2 cellular contexts compared by ENCODE assay signal in the genomic region with DNA sequence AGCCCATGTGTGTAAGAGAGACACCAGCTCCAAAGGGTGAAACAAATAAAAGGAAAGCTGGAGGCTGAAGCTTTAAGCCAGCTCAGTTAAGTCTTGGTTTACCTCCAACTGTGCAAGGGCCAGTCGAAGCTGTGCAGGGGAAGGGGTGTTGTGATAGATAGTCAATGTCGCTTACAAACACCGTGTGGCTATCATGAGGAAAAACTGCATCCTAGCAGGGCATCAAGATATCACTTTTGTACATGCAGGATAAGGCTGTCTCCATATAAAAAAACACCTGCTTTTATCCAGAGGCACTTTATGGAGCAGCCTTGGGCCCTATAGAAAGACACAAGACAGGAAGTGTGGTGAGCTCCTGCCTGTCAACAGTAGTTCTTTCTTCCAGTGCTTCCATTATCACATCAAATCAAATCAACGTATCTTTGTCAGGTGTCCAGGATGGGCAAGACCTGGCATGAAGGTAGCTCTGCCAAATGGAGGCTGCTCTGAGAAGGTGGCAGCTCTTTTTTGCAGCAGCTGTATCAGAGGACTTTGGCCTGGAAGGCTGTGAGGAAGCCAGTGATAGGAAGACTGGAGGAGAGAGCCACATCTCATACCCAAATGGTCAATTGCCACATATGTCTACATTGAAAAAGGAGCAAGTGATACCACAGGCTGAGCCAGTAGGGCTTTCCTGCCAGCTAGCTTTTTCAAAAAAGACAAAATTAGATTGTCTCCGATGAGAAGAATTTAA.
TF ChIP-seq lines count a peak whose summit lies in the region.

No MANE protein-coding gene starts in this region.

TF ChIP-seq in GM12891, 5 proteins besides CTCF, POLR2A, EP300 and RAD21:
- TF ChIP-seq PAX5 (IDR thresholded peaks at IDR 0.05; ENCODE audit: insufficient read depth, low read length, severe bottlenecking) = no peak
- no peak for TF ChIP-seq POU2F2 (IDR thresholded peaks at IDR 0.05; ENCODE audit: low read depth, low read length)
- TF ChIP-seq SPI1 (IDR thresholded peaks at IDR 0.05; ENCODE audit: low read depth, low read length) = no peak
- no peak for TF ChIP-seq POLR2AphosphoS5 (IDR thresholded peaks at IDR 0.05; ENCODE audit: low read depth, low read length)
- TF ChIP-seq TAF1 (IDR thresholded peaks at IDR 0.05; ENCODE audit: low read depth, low read length) = no peak

TF ChIP-seq in HepG2, 621 proteins besides CTCF, POLR2A, EP300 and RAD21:
- TF ChIP-seq, protein P1, sequence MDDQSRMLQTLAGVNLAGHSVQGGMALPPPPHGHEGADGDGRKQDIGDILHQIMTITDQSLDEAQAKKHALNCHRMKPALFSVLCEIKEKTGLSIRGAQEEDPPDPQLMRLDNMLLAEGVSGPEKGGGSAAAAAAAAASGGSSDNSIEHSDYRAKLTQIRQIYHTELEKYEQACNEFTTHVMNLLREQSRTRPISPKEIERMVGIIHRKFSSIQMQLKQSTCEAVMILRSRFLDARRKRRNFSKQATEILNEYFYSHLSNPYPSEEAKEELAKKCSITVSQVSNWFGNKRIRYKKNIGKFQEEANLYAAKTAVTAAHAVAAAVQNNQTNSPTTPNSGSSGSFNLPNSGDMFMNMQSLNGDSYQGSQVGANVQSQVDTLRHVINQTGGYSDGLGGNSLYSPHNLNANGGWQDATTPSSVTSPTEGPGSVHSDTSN (CRISPR knock-in tag; IDR thresholded peaks at IDR 0.05; ENCODE audit: borderline replicate concordance) = no peak
- TF ChIP-seq, protein P2, sequence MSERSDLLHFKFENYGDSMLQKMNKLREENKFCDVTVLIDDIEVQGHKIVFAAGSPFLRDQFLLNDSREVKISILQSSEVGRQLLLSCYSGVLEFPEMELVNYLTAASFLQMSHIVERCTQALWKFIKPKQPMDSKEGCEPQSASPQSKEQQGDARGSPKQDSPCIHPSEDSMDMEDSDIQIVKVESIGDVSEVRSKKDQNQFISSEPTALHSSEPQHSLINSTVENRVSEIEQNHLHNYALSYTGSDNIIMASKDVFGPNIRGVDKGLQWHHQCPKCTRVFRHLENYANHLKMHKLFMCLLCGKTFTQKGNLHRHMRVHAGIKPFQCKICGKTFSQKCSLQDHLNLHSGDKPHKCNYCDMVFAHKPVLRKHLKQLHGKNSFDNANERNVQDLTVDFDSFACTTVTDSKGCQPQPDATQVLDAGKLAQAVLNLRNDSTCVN (CRISPR knock-in tag; IDR thresholded peaks at IDR 0.05; ENCODE audit: borderline replicate concordance) = no peak
- TF ChIP-seq TEAD3 (CRISPR knock-in tag; optimal IDR thresholded peaks at IDR 0.05; ENCODE audit: borderline replicate concordance) (no peak), ZFP36L1 (CRISPR knock-in tag; IDR thresholded peaks at IDR 0.05) (0 out of 2 replicates have a peak, but pooled peaks have one; percentile 31), SP2 (CRISPR knock-in tag; IDR thresholded peaks at IDR 0.05) (no peak), ZNF660 (CRISPR knock-in tag; IDR thresholded peaks at IDR 0.05; ENCODE audit: borderline replicate concordance, low read depth) (no peak), REST (IDR thresholded peaks at IDR 0.05; ENCODE audit: borderline replicate concordance in 1 of 2, low read depth in 1 of 2, low read length in 2 of 2) (no peak), HDAC2 (CRISPR knock-in tag; IDR thresholded peaks at IDR 0.05) (no peak; the same call in 1 of the 2 replicates), ZNF556 (CRISPR knock-in tag; IDR thresholded peaks at IDR 0.05; ENCODE audit: borderline replicate concordance) (no peak), ZNF792 (CRISPR knock-in tag; IDR thresholded peaks at IDR 0.05) (0 out of 2 replicates have a peak, but pooled peaks have one; percentile 49), SETDB1 (CRISPR knock-in tag; IDR thresholded peaks at IDR 0.05; ENCODE audit: borderline replicate concordance) (no peak), HNF4A (CRISPR knock-in tag; IDR thresholded peaks at IDR 0.05) (peak; percentile 42; the same call in 1 of the 2 replicates), BHLHE40 (IDR thresholded peaks at IDR 0.05; ENCODE audit: low read length) (no peak), FOXC1 (CRISPR knock-in tag; IDR thresholded peaks at IDR 0.05; ENCODE audit: borderline replicate concordance) (0 out of 2 replicates have a peak, but pooled peaks have one; percentile 26)
- TF ChIP-seq, protein P3, sequence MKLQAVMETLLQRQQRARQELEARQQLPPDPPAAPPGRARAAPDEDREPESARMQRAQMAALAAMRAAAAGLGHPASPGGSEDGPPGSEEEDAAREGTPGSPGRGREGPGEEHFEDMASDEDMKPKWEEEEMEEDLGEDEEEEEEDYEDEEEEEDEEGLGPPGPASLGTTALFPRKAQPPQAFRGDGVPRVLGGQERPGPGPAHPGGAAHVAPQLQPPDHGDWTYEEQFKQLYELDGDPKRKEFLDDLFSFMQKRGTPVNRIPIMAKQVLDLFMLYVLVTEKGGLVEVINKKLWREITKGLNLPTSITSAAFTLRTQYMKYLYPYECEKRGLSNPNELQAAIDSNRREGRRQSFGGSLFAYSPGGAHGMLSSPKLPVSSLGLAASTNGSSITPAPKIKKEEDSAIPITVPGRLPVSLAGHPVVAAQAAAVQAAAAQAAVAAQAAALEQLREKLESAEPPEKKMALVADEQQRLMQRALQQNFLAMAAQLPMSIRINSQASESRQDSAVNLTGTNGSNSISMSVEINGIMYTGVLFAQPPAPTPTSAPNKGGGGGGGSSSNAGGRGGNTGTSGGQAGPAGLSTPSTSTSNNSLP (IDR thresholded peaks at IDR 0.05; ENCODE audit: low read depth, low read length) = no peak
- TF ChIP-seq, protein P4, sequence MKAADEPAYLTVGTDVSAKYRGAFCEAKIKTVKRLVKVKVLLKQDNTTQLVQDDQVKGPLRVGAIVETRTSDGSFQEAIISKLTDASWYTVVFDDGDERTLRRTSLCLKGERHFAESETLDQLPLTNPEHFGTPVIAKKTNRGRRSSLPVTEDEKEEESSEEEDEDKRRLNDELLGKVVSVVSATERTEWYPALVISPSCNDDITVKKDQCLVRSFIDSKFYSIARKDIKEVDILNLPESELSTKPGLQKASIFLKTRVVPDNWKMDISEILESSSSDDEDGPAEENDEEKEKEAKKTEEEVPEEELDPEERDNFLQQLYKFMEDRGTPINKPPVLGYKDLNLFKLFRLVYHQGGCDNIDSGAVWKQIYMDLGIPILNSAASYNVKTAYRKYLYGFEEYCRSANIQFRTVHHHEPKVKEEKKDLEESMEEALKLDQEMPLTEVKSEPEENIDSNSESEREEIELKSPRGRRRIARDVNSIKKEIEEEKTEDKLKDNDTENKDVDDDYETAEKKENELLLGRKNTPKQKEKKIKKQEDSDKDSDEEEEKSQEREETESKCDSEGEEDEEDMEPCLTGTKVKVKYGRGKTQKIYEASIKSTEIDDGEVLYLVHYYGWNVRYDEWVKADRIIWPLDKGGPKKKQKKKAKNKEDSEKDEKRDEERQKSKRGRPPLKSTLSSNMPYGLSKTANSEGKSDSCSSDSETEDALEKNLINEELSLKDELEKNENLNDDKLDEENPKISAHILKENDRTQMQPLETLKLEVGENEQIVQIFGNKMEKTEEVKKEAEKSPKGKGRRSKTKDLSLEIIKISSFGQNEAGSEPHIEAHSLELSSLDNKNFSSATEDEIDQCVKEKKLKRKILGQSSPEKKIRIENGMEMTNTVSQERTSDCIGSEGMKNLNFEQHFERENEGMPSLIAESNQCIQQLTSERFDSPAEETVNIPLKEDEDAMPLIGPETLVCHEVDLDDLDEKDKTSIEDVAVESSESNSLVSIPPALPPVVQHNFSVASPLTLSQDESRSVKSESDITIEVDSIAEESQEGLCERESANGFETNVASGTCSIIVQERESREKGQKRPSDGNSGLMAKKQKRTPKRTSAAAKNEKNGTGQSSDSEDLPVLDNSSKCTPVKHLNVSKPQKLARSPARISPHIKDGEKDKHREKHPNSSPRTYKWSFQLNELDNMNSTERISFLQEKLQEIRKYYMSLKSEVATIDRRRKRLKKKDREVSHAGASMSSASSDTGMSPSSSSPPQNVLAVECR (CRISPR knock-in tag; IDR thresholded peaks at IDR 0.05; ENCODE audit: borderline replicate concordance) = 0 out of 2 replicates have a peak, but pooled peaks have one; percentile 26
